ENCODE assay signal across 29 cellular contexts in genomic region chr6:18312368-18312767, GRCh38.
"Had no signal": no experiment of that assay in that cellular context is flagged by ENCODE, and none has a peak within 500 bp of the region (broad histone marks: within the 10 kb centered on the region; RNA-seq: fewer than 3 reads in every experiment).

No MANE protein-coding gene starts in this region.

- H3K4me3 ChIP-seq: coronary artery, lower lobe of right lung, mucosa of descending colon, neural progenitor cell, right lobe of liver, suprapubic skin, transverse colon, upper lobe of right lung, uterus had no signal

- H3K79me2 ChIP-seq: parathyroid adenoma had no signal

- H3K36me3 Mint-ChIP-seq: memory B cell; mesothelial cell of epicardium; naive thymus-derived CD4-positive, alpha-beta T cell; neural progenitor cell had no signal

- H3K4me2 ChIP-seq: neural progenitor cell had no signal

- ATAC-seq: left ventricle myocardium superior; lower lobe of right lung; mucosa of descending colon; naive thymus-derived CD4-positive, alpha-beta T cell; right lobe of liver; stimulated activated naive CD8-positive, alpha-beta T cell treated with anti-CD3 and anti-CD28 coated beads, Interleukin-15, amount 100 ng/mL, for 72 hours; upper lobe of right lung had no signal

- H3K27ac ChIP-seq: coronary artery, lower lobe of right lung, neural progenitor cell, parathyroid adenoma, right lobe of liver, suprapubic skin, transverse colon, upper lobe of right lung, uterus had no signal

- H3K36me3 ChIP-seq: lower lobe of right lung, neural progenitor cell, right lobe of liver, suprapubic skin, transverse colon, upper lobe of right lung, uterus had no signal

- H3K9ac ChIP-seq: neural progenitor cell, parathyroid adenoma had no signal

- H3K9me3 ChIP-seq: lower lobe of right lung, mucosa of descending colon, right lobe of liver, suprapubic skin, transverse colon, upper lobe of right lung, uterus had no signal

- H3K4me1 ChIP-seq: lower lobe of right lung, neural progenitor cell, parathyroid adenoma, suprapubic skin, transverse colon, upper lobe of right lung, uterus had no signal

- FAIRE-seq: endometrium, frontal cortex, keratinocyte, small intestine had no signal

- H3K4me3 Mint-ChIP-seq: memory B cell; mesothelial cell of epicardium; naive thymus-derived CD4-positive, alpha-beta T cell; nephron; neural progenitor cell; stimulated activated naive CD8-positive, alpha-beta T cell treated with anti-CD3 and anti-CD28 coated beads, Interleukin-15, amount 100 ng/mL, for 72 hours had no signal

- H3K27ac Mint-ChIP-seq: memory B cell; mesothelial cell of epicardium; naive thymus-derived CD4-positive, alpha-beta T cell; nephron; neural progenitor cell; progenitor cell of endocrine pancreas; stimulated activated naive CD8-positive, alpha-beta T cell treated with anti-CD3 and anti-CD28 coated beads, Interleukin-15, amount 100 ng/mL, for 72 hours had no signal

- H3K27me3 Mint-ChIP-seq: progenitor cell of endocrine pancreas had no signal

- DNase-seq: dermis blood vessel endothelial cell; effector memory CD4-positive, alpha-beta T cell; hypothalamus; left ventricle myocardium superior; lower lobe of right lung; mucosa of descending colon; naive thymus-derived CD4-positive, alpha-beta T cell; right lobe of liver; small intestine; stimulated activated CD4-positive, alpha-beta T cell treated with anti-CD3 and anti-CD28 coated beads, Interleukin-12 subunit alpha, Interleukin-12 subunit beta, amount 100 ng/mL, for 4 hours; stimulated activated CD4-positive, alpha-beta T cell treated with anti-CD3 and anti-CD28 coated beads, Interleukin-1b, Interleukin-23, amount 100 ng/mL, for 48 hours; stimulated activated CD4-positive, alpha-beta T cell treated with anti-CD3 and anti-CD28 coated beads, Interleukin-4, amount 100 ng/mL, for 1 hour; stimulated activated CD8-positive, alpha-beta memory T cell treated with anti-CD3 and anti-CD28 coated beads, Interleukin-4, amount 100 ng/mL, for 48 hours; stimulated activated naive CD4-positive, alpha-beta T cell; stimulated activated naive CD8-positive, alpha-beta T cell treated with anti-CD3 and anti-CD28 coated beads, Interleukin-15, amount 100 ng/mL, for 72 hours; transverse colon; upper lobe of right lung; uterus had no signal

- H3K4me1 Mint-ChIP-seq: memory B cell; mesothelial cell of epicardium; naive thymus-derived CD4-positive, alpha-beta T cell; stimulated activated naive CD8-positive, alpha-beta T cell treated with anti-CD3 and anti-CD28 coated beads, Interleukin-15, amount 100 ng/mL, for 72 hours had no signal

- H3K27me3 ChIP-seq: neural progenitor cell, right lobe of liver, suprapubic skin, upper lobe of right lung, uterus had no signal
